ENCODE assay signal across 13 cellular contexts in the genomic region with DNA sequence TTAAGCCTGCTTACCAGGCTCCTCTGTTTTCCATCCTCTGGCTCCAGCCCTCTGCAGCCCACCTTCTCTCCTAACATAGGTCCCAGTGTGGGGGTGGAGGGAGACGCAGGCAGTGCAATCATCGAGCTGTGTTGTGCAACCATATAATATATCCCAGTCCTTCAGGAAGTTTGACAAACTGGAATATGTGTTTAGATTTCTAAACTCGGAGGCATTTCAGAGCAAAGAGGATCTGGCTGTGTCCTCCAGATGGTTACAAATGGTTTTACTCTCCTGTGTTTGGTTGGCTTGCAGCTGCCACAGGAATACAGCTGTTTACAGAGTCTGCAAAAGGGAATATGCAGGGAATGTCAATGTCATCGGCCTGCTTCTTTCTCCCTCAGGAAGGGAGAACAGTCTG.
DNase-seq lines count a peak whose midpoint lies in the region; TF ChIP-seq lines count a peak whose summit lies in the region.
"Had no signal": no experiment of that assay in that cellular context is flagged by ENCODE, and none has a peak within 500 bp of the region (broad histone marks: within the 10 kb centered on the region; RNA-seq: fewer than 3 reads in every experiment).

No MANE protein-coding gene starts in this region.

- TF ChIP-seq CTCF in choroid plexus epithelial cell (conservative IDR thresholded peaks at IDR 0.05; ENCODE audit: low read depth, low read length), result no peak
- no peak for TF ChIP-seq CTCF in stomach (IDR thresholded peaks at IDR 0.05)

- no peak for TF ChIP-seq EP300 in stomach (IDR thresholded peaks at IDR 0.05)

- no peak overlapping the region for H3K4me3 ChIP-seq in GM23248
- no peak overlapping the region for H3K4me3 ChIP-seq in choroid plexus epithelial cell (ENCODE audit: low read depth, low read length)
- no peak overlapping the region for H3K4me3 ChIP-seq in stomach
- no peak overlapping the region for H3K4me3 ChIP-seq in effector memory CD4-positive, alpha-beta T cell (ENCODE audit: insufficient read depth, low read depth, low read length, poor library complexity, severe bottlenecking)
- H3K4me3 ChIP-seq: GM12878, pancreas had no signal

- no peak for TF ChIP-seq POLR2A in stomach (IDR thresholded peaks at IDR 0.05)

- H4K20me1 ChIP-seq in GM23248 (ENCODE audit: insufficient read depth), result no peaks in the 10 kb centered on the region

- no peaks in the 10 kb centered on the region for H3K27me3 ChIP-seq in GM23248 (replicated peaks; ENCODE audit: insufficient read depth)
- no peaks in the 10 kb centered on the region for H3K27me3 ChIP-seq in stomach
- no peaks in the 10 kb centered on the region for H3K27me3 ChIP-seq in effector memory CD4-positive, alpha-beta T cell (replicated peaks; ENCODE audit: control insufficient read depth, insufficient read depth, low read length, poor library complexity, severe bottlenecking)
- H3K27me3 ChIP-seq: pancreas had no signal

- H3K9ac ChIP-seq in GM23248, result no peak overlapping the region

- H3K9me2 ChIP-seq in GM23248 (ENCODE audit: insufficient read depth), result no peaks in the 10 kb centered on the region

- H3K4me1 ChIP-seq in GM23248 (ENCODE audit: insufficient read depth), result peaks cover 12% of the 10 kb centered on the region
- H3K4me1 ChIP-seq in stomach, result no peaks in the 10 kb centered on the region
- no peaks in the 10 kb centered on the region for H3K4me1 ChIP-seq in effector memory CD4-positive, alpha-beta T cell (ENCODE audit: control insufficient read depth, insufficient read depth, low read length, poor library complexity, severe bottlenecking)
- H3K4me1 ChIP-seq: pancreas had no signal

- no peaks in the 10 kb centered on the region for H3K79me2 ChIP-seq in GM23248 (ENCODE audit: insufficient read depth)

- intact Hi-C loops in stomach (cut with DNase I; ENCODE audit: low total_unique reads), result no loop called here

- no peaks in the 10 kb centered on the region for H3K36me3 ChIP-seq in GM23248 (ENCODE audit: low read depth)
- H3K36me3 ChIP-seq in stomach, result no peaks in the 10 kb centered on the region
- no peaks in the 10 kb centered on the region for H3K36me3 ChIP-seq in effector memory CD4-positive, alpha-beta T cell (ENCODE audit: control insufficient read depth, insufficient read depth, low read length)
- H3K36me3 ChIP-seq: pancreas had no signal

- in situ Hi-C loops in GM23248 (cut with MboI), result no loop called here
- in situ Hi-C loops in ACHN (cut with HindIII; ENCODE audit: low pct_ligation_motif_present, low pct_unique_long_range_greater_than_20kb, low sequenced_read_pairs), result no loop called here

- H3K9me3 ChIP-seq in GM23248 (ENCODE audit: low read depth) (no peaks in the 10 kb centered on the region), stomach (no peaks in the 10 kb centered on the region)
- H3K9me3 ChIP-seq in effector memory CD4-positive, alpha-beta T cell (ENCODE audit: control insufficient read depth, low read length), result no peaks in the 10 kb centered on the region
- H3K9me3 ChIP-seq: pancreas had no signal

- H3K4me2 ChIP-seq in GM23248 (ENCODE audit: unreplicated experiment), result peak overlapping the region; percentile 7

- H2AFZ ChIP-seq in GM23248, result peak overlapping the region; percentile 56

- WGBS in GM23248 (ENCODE audit: low coverage in 1 of 2, low lambda C conversion rate in 2 of 2, missing lambda C conversion rate in 2 of 2), 2 experiments, result 25 to 39% methylated on average over 4 of the region's 4 CpGs
- whole genome bisulfite sequencing in stomach, 5 donors, result 54 to 64% (median 61%) methylated on average over 4 of the region's 4 CpGs

- H3K27ac ChIP-seq in GM23248 (no peak overlapping the region), stomach (peak overlapping the region in 3 of 5 donors; percentile 4 to 67 (median 9))
- no peak overlapping the region for H3K27ac ChIP-seq in effector memory CD4-positive, alpha-beta T cell (ENCODE audit: insufficient read depth, low read length, poor library complexity, severe bottlenecking)
- H3K27ac ChIP-seq: pancreas had no signal

- peaks cover 11% of the 10 kb centered on the region; the same call in 1 of the 2 replicates for H3F3A ChIP-seq in GM23248 (ENCODE audit: insufficient read depth)

- no peak for DNase-seq in GM23248
- peak; percentile 62 for DNase-seq in choroid plexus epithelial cell (ENCODE audit: low read depth)
- peak; percentile 23 for DNase-seq in left kidney (ENCODE audit: low read depth, low spot score)
- DNase-seq in stomach, result no peak
- no peak for DNase-seq in ACHN
- DNase-seq in SKM-1 (lab: John Stamatoyannopoulos, UW; ENCODE audit: unreplicated experiment), result no peak
- DNase-seq in effector memory CD4-positive, alpha-beta T cell, result no peak
- DNase-seq: activated effector memory CD4-positive, alpha-beta T cell treated with Interleukin-2 at 50 U/mL for 16 hours; CD8-positive, alpha-beta T cell; DND-41; foreskin melanocyte; pancreas had no signal

Comparison
In these comparisons a context has a peak if more than half of its experiments do, and no peak if none do; other contexts are left out.
1. DNase-seq: peak in choroid plexus epithelial cell (single experiment) and left kidney (single experiment); none in GM23248 (single experiment), stomach (single experiment), ACHN (single experiment), SKM-1 (single experiment) and effector memory CD4-positive, alpha-beta T cell (0 of 3).
2. H3K27ac ChIP-seq: peak in stomach (3 of 5); none in GM23248 (single experiment) and effector memory CD4-positive, alpha-beta T cell (single experiment).